In genomic region chr6:135037541-135037940, GRCh38 we compare ENCODE assay signal across 16 cellular contexts. TPM values are rescaled to one million over a fixed set of nuclear protein-coding genes. Genes with fewer than 3 reads are reported as not detected.
DNase-seq lines count a peak whose midpoint lies in the region; ATAC-seq, FAIRE-seq and TF ChIP-seq lines count a peak whose summit lies in the region.
"Had no signal": no experiment of that assay in that cellular context is flagged by ENCODE, and none has a peak within 500 bp of the region (broad histone marks: within the 10 kb centered on the region; RNA-seq: fewer than 3 reads in every experiment).

No MANE protein-coding gene starts in this region.

- no peak for FAIRE-seq in endothelial cell of umbilical vein (lab: Jason Lieb, UNC)

- TSS peak; percentile 10 for BruUV-seq in endothelial cell of umbilical vein (replicated peaks; lab: Mats Ljungman, UMichigan)
- no TSS peak for BruUV-seq in Calu3 (replicated peaks; lab: Mats Ljungman, UMichigan)

- H3K36me3 ChIP-seq in endothelial cell of umbilical vein (ENCODE audit: control insufficient read depth in 2 of 2, extremely low read depth in 1 of 2, insufficient read depth in 2 of 2, low read length in 2 of 2), result peaks cover 3 to 11% of the 10 kb centered on the region in 2 experiments

- no peak overlapping the region for H3K27ac ChIP-seq in endothelial cell of umbilical vein (ENCODE audit: insufficient read depth, low read depth, low read length)
- peak overlapping the region; percentile 63 for H3K27ac ChIP-seq in substantia nigra (ENCODE audit: low read depth, low read length, poor library complexity, severe bottlenecking)
- H3K27ac ChIP-seq: Peyer's patch had no signal

- H3K4me3 ChIP-seq in endothelial cell of umbilical vein (replicated peaks in 1 of 3; ENCODE audit: insufficient read depth in 1 of 3, low read depth in 1 of 3, low read length in 3 of 3), result no peak overlapping the region
- H3K4me3 ChIP-seq: Peyer's patch had no signal

- dilution Hi-C loops in endothelial cell of umbilical vein (cut with MboI; ENCODE audit: extremely low pct_ligation_motif_present, low sequenced_read_pairs), result no loop called here

- H3K27me3 ChIP-seq in endothelial cell of umbilical vein (ENCODE audit: control insufficient read depth in 2 of 2, insufficient read depth in 2 of 2, low read length in 2 of 2), result no peaks in the 10 kb centered on the region
- H3K27me3 ChIP-seq: BE2C, Peyer's patch had no signal

- peaks cover 14% of the 10 kb centered on the region for H3K79me2 ChIP-seq in endothelial cell of umbilical vein (ENCODE audit: control insufficient read depth, insufficient read depth, low read length)

- H3K27ac Mint-ChIP-seq in activated naive CD8-positive, alpha-beta T cell, result peak overlapping the region; percentile 72
- H3K27ac Mint-ChIP-seq in activated naive CD8-positive, alpha-beta T cell treated with anti-CD3 and anti-CD28 coated beads, Interleukin-2, amount 50 U/mL, for 24 hours, result no peak overlapping the region
- H3K27ac Mint-ChIP-seq in T-helper 17 cell (peak overlapping the region; percentile 3), Calu3 (ENCODE audit: unreplicated experiment) (no peak overlapping the region)
- H3K27ac Mint-ChIP-seq: H9 had no signal

- no peak overlapping the region for H3K4me2 ChIP-seq in endothelial cell of umbilical vein (ENCODE audit: insufficient read depth, low read length)

- H3K27me3 Mint-ChIP-seq in activated naive CD8-positive, alpha-beta T cell, result no peaks in the 10 kb centered on the region
- H3K27me3 Mint-ChIP-seq in activated naive CD8-positive, alpha-beta T cell treated with anti-CD3 and anti-CD28 coated beads, Interleukin-2, amount 50 U/mL, for 24 hours, result no peaks in the 10 kb centered on the region
- H3K27me3 Mint-ChIP-seq in T-helper 17 cell (no peaks in the 10 kb centered on the region), Calu3 (ENCODE audit: unreplicated experiment) (no peaks in the 10 kb centered on the region)

- H3K36me3 Mint-ChIP-seq in activated naive CD8-positive, alpha-beta T cell, result peaks cover 31% of the 10 kb centered on the region
- peaks cover 57% of the 10 kb centered on the region for H3K36me3 Mint-ChIP-seq in activated naive CD8-positive, alpha-beta T cell treated with anti-CD3 and anti-CD28 coated beads, Interleukin-2, amount 50 U/mL, for 24 hours (ENCODE audit: low read depth)
- peaks cover 4% of the 10 kb centered on the region for H3K36me3 Mint-ChIP-seq in T-helper 17 cell (ENCODE audit: low read depth)
- H3K36me3 Mint-ChIP-seq in Calu3 (ENCODE audit: insufficient read depth, unreplicated experiment), result peaks cover 6% of the 10 kb centered on the region

- intact Hi-C loops in endothelial cell of umbilical vein (cut with micrococcal nuclease) (no loop called here), Calu3 (cut with micrococcal nuclease; ENCODE audit: unreplicated experiment) (no loop called here)

- H3K4me3 Mint-ChIP-seq in activated naive CD8-positive, alpha-beta T cell, result no peak overlapping the region
- H3K4me3 Mint-ChIP-seq in activated naive CD8-positive, alpha-beta T cell treated with anti-CD3 and anti-CD28 coated beads, Interleukin-2, amount 50 U/mL, for 24 hours, result no peak overlapping the region
- H3K4me3 Mint-ChIP-seq in T-helper 17 cell, result no peak overlapping the region
- H3K4me3 Mint-ChIP-seq in Calu3 (ENCODE audit: low read depth, unreplicated experiment), result no peak overlapping the region
- H3K4me3 Mint-ChIP-seq: H9 had no signal

- CTCF ChIA-PET in endothelial cell of umbilical vein (lab: Charles Lee) (no interaction called here), Calu3 (lab: Charles Lee) (no interaction called here)

- H3K9ac ChIP-seq in endothelial cell of umbilical vein (replicated peaks; ENCODE audit: extremely low read depth, insufficient read depth, low read length), result no peak overlapping the region

- TF ChIP-seq CTCF in endothelial cell of umbilical vein (IDR thresholded peaks at IDR 0.05; ENCODE audit: extremely low read depth in 1 of 2, insufficient read depth in 1 of 2, low read depth in 1 of 2, low read length in 2 of 2) (no peak), Calu3 (IDR thresholded peaks at IDR 0.05; ENCODE audit: unreplicated experiment) (no peak)

- POLR2A ChIA-PET in endothelial cell of umbilical vein (lab: Charles Lee), result no interaction called here

- H3K4me1 Mint-ChIP-seq in activated naive CD8-positive, alpha-beta T cell (ENCODE audit: low read depth), result peaks cover 56% of the 10 kb centered on the region
- H3K4me1 Mint-ChIP-seq in activated naive CD8-positive, alpha-beta T cell treated with anti-CD3 and anti-CD28 coated beads, Interleukin-2, amount 50 U/mL, for 24 hours, result peaks cover 29% of the 10 kb centered on the region
- H3K4me1 Mint-ChIP-seq in T-helper 17 cell (peaks cover 11% of the 10 kb centered on the region), Calu3 (ENCODE audit: low read depth, unreplicated experiment) (peaks cover 13% of the 10 kb centered on the region)
- H3K4me1 Mint-ChIP-seq: H9 had no signal

- ATAC-seq in activated naive CD8-positive, alpha-beta T cell treated with anti-CD3 and anti-CD28 coated beads, Interleukin-2, amount 50 U/mL, for 24 hours, result no peak
- ATAC-seq in T-helper 17 cell, result no peak
- no peak for ATAC-seq in HG03039 (IDR thresholded peaks at IDR 0.05; ENCODE audit: unreplicated experiment)

- no peaks in the 10 kb centered on the region for H3K4me1 ChIP-seq in endothelial cell of umbilical vein (ENCODE audit: control insufficient read depth, extremely low read depth, insufficient read depth, low read length)
- H3K4me1 ChIP-seq: BE2C, Peyer's patch had no signal

- peaks cover 3% of the 10 kb centered on the region for H4K20me1 ChIP-seq in endothelial cell of umbilical vein (replicated peaks; ENCODE audit: control insufficient read depth, extremely low read depth, insufficient read depth, low read length)

- no peaks in the 10 kb centered on the region for H3K9me3 Mint-ChIP-seq in activated naive CD8-positive, alpha-beta T cell (ENCODE audit: low read depth)
- no peaks in the 10 kb centered on the region for H3K9me3 Mint-ChIP-seq in activated naive CD8-positive, alpha-beta T cell treated with anti-CD3 and anti-CD28 coated beads, Interleukin-2, amount 50 U/mL, for 24 hours
- no peaks in the 10 kb centered on the region for H3K9me3 Mint-ChIP-seq in Calu3 (ENCODE audit: low read depth, unreplicated experiment)
- H3K9me3 Mint-ChIP-seq: H9 had no signal

- no peak overlapping the region for H2AFZ ChIP-seq in endothelial cell of umbilical vein (ENCODE audit: low read depth, low read length)

- DNase-seq in activated naive CD8-positive, alpha-beta T cell treated with anti-CD3 and anti-CD28 coated beads, Interleukin-2, amount 50 U/mL, for 24 hours, result no peak
- DNase-seq in T-helper 17 cell, result no peak
- no peak for DNase-seq in endothelial cell of umbilical vein (ENCODE audit: low read depth, low spot score)
- DNase-seq in substantia nigra (lab: John Stamatoyannopoulos, UW), result no peak
- no peak for DNase-seq in Calu3
- DNase-seq: BE2C, DMS153, H9, IMR-90, Kasumi-1, NCI-H187 treated with DMSO at 0.1 percent for 48 hours, NCI-H774, Peyer's patch, SHP77 had no signal

- TF ChIP-seq POLR2A in endothelial cell of umbilical vein (IDR thresholded peaks at IDR 0.05; ENCODE audit: low read depth, low read length), result no peak

- H3K9me3 ChIP-seq in T-helper 17 cell (ENCODE audit: control insufficient read depth, low read length, poor library complexity, severe bottlenecking) (no peaks in the 10 kb centered on the region), endothelial cell of umbilical vein (replicated peaks; ENCODE audit: control insufficient read depth, insufficient read depth, low read length) (no peaks in the 10 kb centered on the region)
- H3K9me3 ChIP-seq: BE2C, Peyer's patch had no signal

- H3K9me1 ChIP-seq in endothelial cell of umbilical vein (replicated peaks; ENCODE audit: control insufficient read depth, extremely low read depth, insufficient read depth, low read length), result no peaks in the 10 kb centered on the region

TF ChIP-seq in endothelial cell of umbilical vein, 7 proteins besides CTCF, POLR2A, EP300 and RAD21:
- no peak for TF ChIP-seq MYC (IDR thresholded peaks at IDR 0.05; ENCODE audit: low read depth, low read length)
- TF ChIP-seq POLR2AphosphoS5 (IDR thresholded peaks at IDR 0.05; ENCODE audit: insufficient read depth, low read depth, low read length), result no peak
- TF ChIP-seq EZH2 (IDR thresholded peaks at IDR 0.05; ENCODE audit: borderline replicate concordance, low read depth, low read length, severe bottlenecking), result no peak
- no peak for TF ChIP-seq JUN (IDR thresholded peaks at IDR 0.05; ENCODE audit: borderline replicate concordance, insufficient read depth, insufficient read length, low read depth)
- TF ChIP-seq, protein P1, sequence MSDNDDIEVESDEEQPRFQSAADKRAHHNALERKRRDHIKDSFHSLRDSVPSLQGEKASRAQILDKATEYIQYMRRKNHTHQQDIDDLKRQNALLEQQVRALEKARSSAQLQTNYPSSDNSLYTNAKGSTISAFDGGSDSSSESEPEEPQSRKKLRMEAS (IDR thresholded peaks at IDR 0.05; ENCODE audit: insufficient read depth, insufficient read length), result no peak
- no peak for TF ChIP-seq FOS (IDR thresholded peaks at IDR 0.05; ENCODE audit: borderline replicate concordance, insufficient read depth, low read length)
- TF ChIP-seq GATA2 (IDR thresholded peaks at IDR 0.05; ENCODE audit: insufficient read depth, insufficient read length, low read depth, low read length), result no peak

RNA-seq across cellular contexts. Expression of gene HBS1L, which starts 17.1 kb away (rescaled TPM):
- 10 to 100 TPM; 72.1 to 94.0 TPM for total RNA-seq in T-helper 17 cell
- 74.6 and 77.0 TPM in 2 replicates for total RNA-seq in endothelial cell of umbilical vein
- polyA plus RNA-seq in endothelial cell of umbilical vein, result 18.6 and 23.7 TPM in 2 replicates
- 37.7 and 38.3 TPM in 2 replicates for polyA plus RNA-seq in endothelial cell of umbilical vein (2011; cell fraction: cytosol; rRNA removed)
- polyA plus RNA-seq in endothelial cell of umbilical vein (2011; cell fraction: nucleus; rRNA removed), result 36.6 and 51.0 TPM in 2 replicates
- polyA plus RNA-seq in endothelial cell of umbilical vein (2012), result 42.3 and 67.3 TPM in 2 replicates
- 55.5 and 65.8 TPM in 2 replicates for polyA minus RNA-seq in endothelial cell of umbilical vein
- 21.0 TPM for polyA minus RNA-seq in endothelial cell of umbilical vein (2011; cell fraction: cytosol; rRNA and poly(A)+ RNA removed)
- polyA minus RNA-seq in endothelial cell of umbilical vein (2011; cell fraction: nucleus; rRNA and poly(A)+ RNA removed), result 61.7 and 85.3 TPM in 2 replicates
- 41.7 and 50.0 TPM in 2 replicates for total RNA-seq in Calu3 (2022)

Comparison
In these comparisons a context has a peak if more than half of its experiments do, and no peak if none do; other contexts are left out.
1. H3K27ac Mint-ChIP-seq: peak in activated naive CD8-positive, alpha-beta T cell (single experiment) and T-helper 17 cell (single experiment); none in activated naive CD8-positive, alpha-beta T cell treated with anti-CD3 and anti-CD28 coated beads, Interleukin-2, amount 50 U/mL, for 24 hours (single experiment) and Calu3 (single experiment).